In the genomic region with DNA sequence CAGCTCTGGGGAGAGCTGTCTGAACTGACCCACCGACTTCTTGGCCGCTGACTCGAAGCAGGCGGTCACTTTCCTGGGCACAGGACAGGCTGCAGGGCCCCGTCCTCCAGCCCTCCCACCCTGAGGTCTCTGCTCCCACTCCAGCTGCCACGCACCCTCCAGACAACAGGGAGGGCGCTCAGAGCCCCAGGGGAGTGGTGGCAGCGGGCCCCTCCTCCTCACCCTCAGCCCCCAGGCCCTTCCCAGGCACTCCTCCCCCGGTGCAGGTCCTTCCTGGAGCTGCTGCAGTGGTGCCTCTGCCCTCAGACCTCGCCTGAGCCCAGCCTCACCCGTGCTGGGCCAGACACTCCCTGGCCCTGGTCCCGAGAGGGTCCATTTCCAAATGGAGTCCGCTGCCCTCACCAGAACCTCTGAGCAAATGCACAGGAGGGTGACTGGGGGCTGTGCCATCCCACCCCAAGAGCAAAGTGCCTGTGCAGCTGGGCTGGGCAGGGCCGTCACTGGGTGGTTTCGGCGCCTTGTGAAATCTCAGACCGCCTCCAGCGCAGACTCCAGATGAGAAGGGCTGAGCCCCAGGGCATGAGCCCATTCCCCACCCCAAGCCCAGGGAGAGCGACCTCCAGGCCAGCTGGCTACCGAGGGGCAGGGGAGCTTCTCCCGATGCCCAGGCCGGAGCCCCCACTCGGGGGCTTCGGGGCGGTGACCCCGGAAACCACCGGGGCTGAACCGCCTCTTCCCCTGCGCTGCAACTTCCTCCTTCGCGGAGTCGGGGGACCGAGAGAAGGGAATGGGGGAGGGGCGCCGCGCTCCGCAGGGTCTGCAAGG, we compare ENCODE assay signal across 8 cellular contexts. TPM values are rescaled to one million over a fixed set of nuclear protein-coding genes. Genes with fewer than 3 reads are reported as not detected.
A peak's percentile ranks its signal among the peaks of the same experiment; 100 is the strongest.
DNase-seq lines count a peak whose midpoint lies in the region; ATAC-seq and TF ChIP-seq lines count a peak whose summit lies in the region.

No MANE protein-coding gene starts in this region.

- CTCF ChIA-PET in OCI-LY7 (lab: Charles Lee; ENCODE audit: unreplicated experiment), result no interaction called here

- no peaks in the 10 kb centered on the region for H3K9me2 ChIP-seq in OCI-LY7 (ENCODE audit: insufficient read depth, low read length)

- intact Hi-C loops in OCI-LY7 (cut with micrococcal nuclease; ENCODE audit: unreplicated experiment), result loop anchor here (2.0 to 5.0 kb wide), 2 partner anchors 15 to 1007 kb away; partner anchors contain the start of genes CHMP1A and SPATA33
- intact Hi-C loops in thyroid gland (cut with DNase I), result loop anchor here (10.0 kb wide), 2 partner anchors 75 to 205 kb away; partner anchors contain the start of gene ZC3H18

- peak overlapping the region; percentile 90 for H3K4me3 ChIP-seq in OCI-LY7 (ENCODE audit: low read depth, low read length, poor library complexity, severe bottlenecking)
- peak overlapping the region; percentile 66 to 70 (median 68) for H3K4me3 ChIP-seq in thyroid gland (replicated peaks in 1 of 3)

- peaks cover 17% of the 10 kb centered on the region for H4K20me1 ChIP-seq in OCI-LY7 (ENCODE audit: insufficient read depth, low read length)

- peak; percentile 58 for DNase-seq in DMS53 (lab: John Stamatoyannopoulos, UW)
- DNase-seq in DMS53 treated with DMSO at 0.1 percent for 48 hours (lab: John Stamatoyannopoulos, UW; ENCODE audit: unreplicated experiment), result no peak
- peak; percentile 54 for DNase-seq in OCI-LY7 (ENCODE audit: low spot score)
- peak; percentile 70 for DNase-seq in chondrocyte (ENCODE audit: low spot score)
- DNase-seq in medulla oblongata (ENCODE audit: extremely low spot score), result peak; percentile 20
- DNase-seq in thyroid gland, result peak; percentile 32 to 34
- DNase-seq in NCI-H1694 treated with DMSO at 0.1 percent for 48 hours (lab: John Stamatoyannopoulos, UW), result no peak

- WGBS in thyroid gland, 2 donors, result 33 to 80% methylated on average over 3 to 14 of the region's 37 CpGs

- H3K79me2 ChIP-seq in OCI-LY7 (ENCODE audit: insufficient read depth, low read depth, low read length), result peaks cover 31% of the 10 kb centered on the region

- H3K27me3 Mint-ChIP-seq in chondrocyte (ENCODE audit: low read depth), result no peaks in the 10 kb centered on the region

- H3K9me3 ChIP-seq in OCI-LY7 (ENCODE audit: low read length), result no peaks in the 10 kb centered on the region
- H3K9me3 ChIP-seq in thyroid gland, result no peaks in the 10 kb centered on the region

- peak overlapping the region; percentile 49 for H3K27ac Mint-ChIP-seq in chondrocyte (ENCODE audit: unreplicated experiment)

- peak; percentile 18 for ATAC-seq in HG02759 (IDR thresholded peaks at IDR 0.05; ENCODE audit: unreplicated experiment)

- H3K36me3 ChIP-seq in OCI-LY7 (ENCODE audit: insufficient read depth, low read length) (peaks cover 60% of the 10 kb centered on the region), thyroid gland (no peaks in the 10 kb centered on the region)

- H3K4me1 ChIP-seq in OCI-LY7 (ENCODE audit: insufficient read depth, low read length, poor library complexity, severe bottlenecking) (peaks cover 36% of the 10 kb centered on the region), thyroid gland (peaks cover 17 to 19% of the 10 kb centered on the region in 2 donors)

- H3K36me3 Mint-ChIP-seq in chondrocyte (ENCODE audit: low read depth), result peaks cover 6% of the 10 kb centered on the region

- POLR2A ChIA-PET in OCI-LY7 (lab: Charles Lee), result no interaction called here

- no peaks in the 10 kb centered on the region for H3K27me3 ChIP-seq in thyroid gland

- no peak overlapping the region for H2AFZ ChIP-seq in OCI-LY7 (ENCODE audit: low read length)

- no TSS peak for BruUV-seq in OCI-LY7 (replicated peaks; lab: Mats Ljungman, UMichigan)

- peaks cover 15% of the 10 kb centered on the region for H3K4me1 Mint-ChIP-seq in chondrocyte (ENCODE audit: low read depth)

- peak overlapping the region; percentile 94 for H3K27ac ChIP-seq in OCI-LY7 (ENCODE audit: low read depth, low read length, poor library complexity, severe bottlenecking)
- H3K27ac ChIP-seq in thyroid gland, result peak overlapping the region; percentile 16 to 83 (median 73)

- no peak for TF ChIP-seq POLR2A in thyroid gland (IDR thresholded peaks at IDR 0.05)

- H3K4me2 ChIP-seq in OCI-LY7 (ENCODE audit: low read length), result peak overlapping the region; percentile 100

- peak overlapping the region; percentile 66 for H3K4me3 Mint-ChIP-seq in chondrocyte (ENCODE audit: unreplicated experiment)

- TF ChIP-seq CTCF in OCI-LY7 (conservative IDR thresholded peaks at IDR 0.05; ENCODE audit: low read length) (no peak), chondrocyte (IDR thresholded peaks at IDR 0.05) (no peak), thyroid gland (IDR thresholded peaks at IDR 0.05) (no peak)

- H3K9me3 Mint-ChIP-seq in chondrocyte (ENCODE audit: low read depth), result no peaks in the 10 kb centered on the region

RNA-seq across cellular contexts. Expression of gene CYBA, which starts 0.7 kb away (rescaled TPM):
- total RNA-seq in OCI-LY7 (2014; rRNA removed; shearing (Covaris generic)), result 601 and 647 TPM in 2 replicates
- 315 and 359 TPM in 2 replicates for total RNA-seq in OCI-LY7 (2022)
- total RNA-seq in chondrocyte, result 13.4 to 55.1 TPM (median 51.7 TPM) in 3 replicates
- total RNA-seq in thyroid gland, result 100 to 1,000 TPM; 199 to 475 (median 339) TPM

RNA-seq across cellular contexts. Expression of gene IL17C, which starts 11.8 kb away (rescaled TPM):
- not detected in 2 replicates for total RNA-seq in OCI-LY7 (2014; rRNA removed; shearing (Covaris generic))
- total RNA-seq in OCI-LY7 (2022), result 0.50 and 0.86 TPM in 2 replicates
- total RNA-seq in chondrocyte, result not detected in 3 replicates
- not detected for total RNA-seq in thyroid gland

RNA-seq across cellular contexts. Expression of gene MVD, which starts 12.8 kb away (rescaled TPM):
- 65.6 and 74.4 TPM in 2 replicates for total RNA-seq in OCI-LY7 (2014; rRNA removed; shearing (Covaris generic))
- total RNA-seq in OCI-LY7 (2022) (136 and 158 TPM in 2 replicates), chondrocyte (38.3 to 40.0 TPM (median 38.8 TPM) in 3 replicates), thyroid gland (10 to 100 TPM; 20.7 to 52.5 (median 43.2) TPM)

RNA-seq across cellular contexts. Expression of gene SNAI3, which starts 36.2 kb away (rescaled TPM):
- total RNA-seq in OCI-LY7 (2014; rRNA removed; shearing (Covaris generic)), result 2.4 and 3.1 TPM in 2 replicates
- 1.6 and 3.3 TPM in 2 replicates for total RNA-seq in OCI-LY7 (2022)
- not detected in 3 replicates for total RNA-seq in chondrocyte
- total RNA-seq in thyroid gland, result 1 to 10 TPM in 3 of 4 donors, under 1 TPM in 1; 0.33 to 1.3 (median 1.3) TPM

RNA-seq across cellular contexts. Expression of gene RNF166, which starts 56.1 kb away (rescaled TPM):
- 39.2 and 52.4 TPM in 2 replicates for total RNA-seq in OCI-LY7 (2014; rRNA removed; shearing (Covaris generic))
- total RNA-seq in OCI-LY7 (2022), result 40.3 and 56.2 TPM in 2 replicates
- total RNA-seq in chondrocyte, result 12.8 to 15.5 TPM (median 14.3 TPM) in 3 replicates
- 10 to 100 TPM; 12.5 to 26.8 (median 19.1) TPM for total RNA-seq in thyroid gland

Comparison
In these comparisons a context has a peak if more than half of its experiments do, and no peak if none do; other contexts are left out.
1. DNase-seq: peak in DMS53 (single experiment), OCI-LY7 (single experiment), chondrocyte (single experiment), medulla oblongata (single experiment) and thyroid gland (2 of 2); none in DMS53 treated with DMSO at 0.1 percent for 48 hours (single experiment) and NCI-H1694 treated with DMSO at 0.1 percent for 48 hours (single experiment).